ENCODE assay signal across 7 cellular contexts in the genomic region with DNA sequence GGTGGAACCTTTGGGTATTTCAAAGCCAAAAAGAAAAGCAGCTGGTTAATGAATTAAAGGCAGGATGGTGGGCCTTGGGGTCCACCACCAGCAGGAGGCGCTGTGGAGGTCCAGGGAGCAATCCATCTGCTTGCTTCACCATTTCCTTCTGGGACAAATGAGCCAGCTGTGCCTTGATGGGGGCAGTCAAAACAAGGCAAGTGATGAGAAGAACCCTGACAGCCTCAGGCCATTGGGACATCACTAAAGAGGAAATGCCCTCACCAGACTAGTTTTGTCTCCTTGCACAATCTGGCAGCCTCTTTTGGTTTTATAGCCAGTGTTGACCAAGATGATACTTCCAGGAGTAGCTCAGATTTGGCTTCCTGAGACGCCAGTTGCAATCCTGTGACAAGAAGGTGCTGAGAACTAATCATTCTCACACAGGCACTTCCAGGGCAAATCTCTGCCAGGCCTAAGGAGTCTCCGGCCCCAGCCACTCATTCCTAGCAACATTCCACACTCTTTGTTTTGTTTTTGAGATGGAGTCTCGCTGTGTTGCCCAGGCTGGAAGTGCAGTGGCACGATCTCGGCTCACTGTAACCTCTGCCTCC. TPM values are rescaled to one million over a fixed set of nuclear protein-coding genes. Genes with fewer than 3 reads are reported as not detected.
DNase-seq lines count a peak whose midpoint lies in the region; FAIRE-seq and TF ChIP-seq lines count a peak whose summit lies in the region.

No MANE protein-coding gene starts in this region.

- H2BK12ac ChIP-seq in H1 (ENCODE audit: low read depth, low read length), result no peak overlapping the region; the same call in 1 of the 2 replicates

- no peak overlapping the region for H2AK5ac ChIP-seq in H1 (ENCODE audit: low read depth, low read length)

- no peak overlapping the region for H3K4ac ChIP-seq in H1 (replicated peaks; ENCODE audit: insufficient read length, low read depth, low read length)

- H2BK15ac ChIP-seq in H1 (ENCODE audit: low read length), result no peak overlapping the region

- no peak overlapping the region for H3K56ac ChIP-seq in H1 (replicated peaks; ENCODE audit: insufficient read length, low read depth, low read length)

- WGBS in H1 (ENCODE audit: extremely low coverage in 1 of 2, insufficient coverage in 1 of 2, insufficient read length in 1 of 2, insufficient replicate concordance in 2 of 2, low coverage in 1 of 2, low lambda C conversion rate in 2 of 2, missing lambda C conversion rate in 1 of 2), 2 experiments, result 76% methylated on average over 6 of the region's 6 CpGs; no CpG with 5 or more reads in 1 of the 2 experiments

- no peaks in the 10 kb centered on the region for H3K9me3 ChIP-seq in H1 (ENCODE audit: insufficient read depth in 2 of 2, low read depth in 1 of 2, low read length in 1 of 2)

- H3K4me3 Mint-ChIP-seq in mesothelial cell of epicardium, result no peak overlapping the region

- H3K14ac ChIP-seq in H1 (ENCODE audit: insufficient read length), result no peak overlapping the region

- DNase-seq in NCI-H1694 (lab: John Stamatoyannopoulos, UW), result peak; percentile 64
- peak; percentile 91 for DNase-seq in activated CD4-positive, alpha-beta T cell treated with anti-CD3 and anti-CD28 coated beads, Interleukin-2, amount 50 U/mL, for 48 hours
- peak; percentile 64 to 97 for DNase-seq in H1 (ENCODE audit: low read depth in 1 of 2, low spot score in 2 of 2)
- DNase-seq in mesothelial cell of epicardium (ENCODE audit: low spot score in 2 of 2, unreplicated experiment in 2 of 2), result peak; percentile 30 to 69
- DNase-seq in stimulated activated CD8-positive, alpha-beta memory T cell treated with anti-CD3 and anti-CD28 coated beads, Interleukin-4, amount 100 ng/mL, for 1 hour (ENCODE audit: low read depth in 2 of 2, low spot score in 1 of 2), result peak; percentile 59 to 69
- DNase-seq in NCI-H2081 treated with DMSO at 0.1 percent for 48 hours (lab: John Stamatoyannopoulos, UW), result no peak

- H3K79me1 ChIP-seq in H1 (ENCODE audit: low read depth, low read length), result no peaks in the 10 kb centered on the region

- no peak overlapping the region for H3K18ac ChIP-seq in H1 (ENCODE audit: extremely low read depth, low read length)

- no peaks in the 10 kb centered on the region for H3K36me3 ChIP-seq in H1 (ENCODE audit: control insufficient read depth in 2 of 4, insufficient read depth in 4 of 4, low read length in 3 of 4)

- H3K4me2 ChIP-seq in H1 (ENCODE audit: insufficient read depth in 1 of 2, low read depth in 2 of 2, low read length in 2 of 2), result no peak overlapping the region

- no peak overlapping the region for H3K27ac ChIP-seq in H1 (ENCODE audit: low read depth, low read length)

- H3K9ac ChIP-seq in H1 (replicated peaks in 1 of 4; ENCODE audit: extremely low read depth in 1 of 4, low read depth in 3 of 4, low read length in 3 of 4), result no peak overlapping the region

- TF ChIP-seq CTCF in GM12874 (IDR thresholded peaks at IDR 0.05; ENCODE audit: insufficient read depth, low read depth, low read length) (peak; percentile 93), H1 (IDR thresholded peaks at IDR 0.05; ENCODE audit: control extremely low read depth in 1 of 3, insufficient read depth in 1 of 3, low read depth in 1 of 3, low read length in 3 of 3) (peak; percentile 81 to 94 (median 94)), mesothelial cell of epicardium (IDR thresholded peaks at IDR 0.05; ENCODE audit: unreplicated experiment) (peak; percentile 58)

- TF ChIP-seq EP300 in H1 (IDR thresholded peaks at IDR 0.05; ENCODE audit: borderline replicate concordance in 1 of 2, low read depth in 2 of 2, low read length in 2 of 2), result no peak

- no peak overlapping the region for H2BK120ac ChIP-seq in H1 (replicated peaks; ENCODE audit: low read depth, low read length)

- CTCF ChIA-PET in H1 (lab: Charles Lee; ENCODE audit: partially characterized antibody), result interaction anchor here (0.6 to 2.6 kb wide), 38 partner anchors 10 to 1311 kb away, joined by 3 to 26 read pairs (median 4); no protein-coding TSS in a partner anchor

- no peak overlapping the region for H4K91ac ChIP-seq in H1 (replicated peaks; ENCODE audit: insufficient read length, low read length)

- H3K4me1 ChIP-seq in H1 (replicated peaks in 1 of 4; ENCODE audit: control insufficient read depth in 3 of 4, insufficient read depth in 4 of 4, low read length in 3 of 4), result peaks cover 0 to 13% (median 5%) of the 10 kb centered on the region in 4 experiments; a peak in 5 of 7 replicates

- no peak for TF ChIP-seq POLR2A in H1 (IDR thresholded peaks at IDR 0.05; ENCODE audit: control extremely low read depth in 1 of 2, low read depth in 2 of 2, low read length in 2 of 2)

- no peak overlapping the region for H2BK5ac ChIP-seq in H1 (ENCODE audit: low read depth, low read length)

- POLR2A ChIA-PET in H1 (lab: Charles Lee; ENCODE audit: partially characterized antibody), result interaction anchor here (0.6 to 2.7 kb wide), 9 partner anchors 9 to 78 kb away, joined by 3 to 13 read pairs (median 4); partner anchors contain the start of genes WEE1 and ZNF143

- FAIRE-seq in H1 (lab: Jason Lieb, UNC), result peak; percentile 88

- no peaks in the 10 kb centered on the region for H3K23me2 ChIP-seq in H1 (ENCODE audit: low read depth, low read length)

- H3K27me3 Mint-ChIP-seq in mesothelial cell of epicardium (ENCODE audit: low read depth), result no peaks in the 10 kb centered on the region

- no peak overlapping the region for H4K5ac ChIP-seq in H1 (ENCODE audit: insufficient read length, low read depth, low read length)

- peaks cover 29% of the 10 kb centered on the region for H3K4me1 Mint-ChIP-seq in mesothelial cell of epicardium

- H3K23ac ChIP-seq in H1 (ENCODE audit: insufficient read length), result no peak overlapping the region

- H3K27me3 ChIP-seq in H1 (replicated peaks in 1 of 4; ENCODE audit: control insufficient read depth in 3 of 4, extremely low read depth in 1 of 4, insufficient read depth in 3 of 4, low read length in 3 of 4), result no peaks in the 10 kb centered on the region

- no peak overlapping the region for H4K8ac ChIP-seq in H1 (ENCODE audit: extremely low read depth, insufficient read depth, low read length)

- H2BK20ac ChIP-seq in H1 (ENCODE audit: low read length), result no peak overlapping the region

- H4K20me1 ChIP-seq in H1 (replicated peaks in 1 of 2; ENCODE audit: control insufficient read depth in 1 of 2, insufficient read depth in 2 of 2, low read length in 2 of 2), result no peaks in the 10 kb centered on the region

- no peaks in the 10 kb centered on the region for H3K36me3 Mint-ChIP-seq in mesothelial cell of epicardium

- TF ChIP-seq RAD21 in H1 (IDR thresholded peaks at IDR 0.05 in 1 of 2, conservative IDR thresholded peaks at IDR 0.05 in 1 of 2; ENCODE audit: low read depth in 2 of 2, low read length in 2 of 2), result peak; percentile 71 to 73

- no peak overlapping the region for H3K4me3 ChIP-seq in H1 (ENCODE audit: extremely low read depth in 1 of 4, insufficient read depth in 2 of 4, low read depth in 3 of 4, low read length in 4 of 4)

- H2AFZ ChIP-seq in H1 (ENCODE audit: low read length), result no peak overlapping the region

- H3K79me2 ChIP-seq in H1 (ENCODE audit: control insufficient read depth in 1 of 2, insufficient read depth in 2 of 2, low read length in 2 of 2), result no peaks in the 10 kb centered on the region

- H3K27ac Mint-ChIP-seq in mesothelial cell of epicardium, result no peak overlapping the region

- no peaks in the 10 kb centered on the region for H3K9me3 Mint-ChIP-seq in mesothelial cell of epicardium

TF ChIP-seq in H1, 55 proteins besides CTCF, POLR2A, EP300 and RAD21 (continues in another document):
- TF ChIP-seq, protein P1, sequence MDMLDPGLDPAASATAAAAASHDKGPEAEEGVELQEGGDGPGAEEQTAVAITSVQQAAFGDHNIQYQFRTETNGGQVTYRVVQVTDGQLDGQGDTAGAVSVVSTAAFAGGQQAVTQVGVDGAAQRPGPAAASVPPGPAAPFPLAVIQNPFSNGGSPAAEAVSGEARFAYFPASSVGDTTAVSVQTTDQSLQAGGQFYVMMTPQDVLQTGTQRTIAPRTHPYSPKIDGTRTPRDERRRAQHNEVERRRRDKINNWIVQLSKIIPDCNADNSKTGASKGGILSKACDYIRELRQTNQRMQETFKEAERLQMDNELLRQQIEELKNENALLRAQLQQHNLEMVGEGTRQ (IDR thresholded peaks at IDR 0.05; ENCODE audit: low read length), result no peak
- TF ChIP-seq, protein P2, sequence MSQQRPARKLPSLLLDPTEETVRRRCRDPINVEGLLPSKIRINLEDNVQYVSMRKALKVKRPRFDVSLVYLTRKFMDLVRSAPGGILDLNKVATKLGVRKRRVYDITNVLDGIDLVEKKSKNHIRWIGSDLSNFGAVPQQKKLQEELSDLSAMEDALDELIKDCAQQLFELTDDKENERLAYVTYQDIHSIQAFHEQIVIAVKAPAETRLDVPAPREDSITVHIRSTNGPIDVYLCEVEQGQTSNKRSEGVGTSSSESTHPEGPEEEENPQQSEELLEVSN (IDR thresholded peaks at IDR 0.05), result no peak
- TF ChIP-seq CTBP2 (IDR thresholded peaks at IDR 0.05; ENCODE audit: borderline replicate concordance, insufficient read depth, insufficient read length, low read length), result no peak
- TF ChIP-seq, protein P3, sequence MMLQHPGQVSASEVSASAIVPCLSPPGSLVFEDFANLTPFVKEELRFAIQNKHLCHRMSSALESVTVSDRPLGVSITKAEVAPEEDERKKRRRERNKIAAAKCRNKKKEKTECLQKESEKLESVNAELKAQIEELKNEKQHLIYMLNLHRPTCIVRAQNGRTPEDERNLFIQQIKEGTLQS (IDR thresholded peaks at IDR 0.05; ENCODE audit: insufficient read depth, low read depth, low read length), result no peak
- TF ChIP-seq JUND (IDR thresholded peaks at IDR 0.05; ENCODE audit: low read length), result no peak
- no peak for TF ChIP-seq POLR2AphosphoS5 (IDR thresholded peaks at IDR 0.05; ENCODE audit: low read depth, low read length)
- no peak for TF ChIP-seq SP4 (IDR thresholded peaks at IDR 0.05; ENCODE audit: low read length)
- TF ChIP-seq SP2 (IDR thresholded peaks at IDR 0.05; ENCODE audit: low read length), result no peak
- no peak for TF ChIP-seq HDAC2 (IDR thresholded peaks at IDR 0.05; ENCODE audit: borderline replicate concordance in 1 of 2, low read depth in 2 of 2, low read length in 2 of 2)
- no peak for TF ChIP-seq SP1 (IDR thresholded peaks at IDR 0.05; ENCODE audit: low read depth, low read length)
- TF ChIP-seq YY1 (IDR thresholded peaks at IDR 0.05; ENCODE audit: low read depth, low read length), result peak; percentile 37; the same call in 1 of the 2 replicates

RNA-seq across cellular contexts. Expression of gene WEE1, which starts 38.2 kb away (rescaled TPM):
- total RNA-seq in H1 (2021; fragmentation: NEBNext Ultra II Directional; extraction: Animal tissue kit (Norgen Biotek cat#: 25700)), result 115 and 120 TPM in 2 replicates
- polyA plus RNA-seq in H1 (2011; rRNA removed), result 22.6 and 40.8 TPM in 2 replicates
- polyA plus RNA-seq in H1 (2011; cell fraction: cytosol; rRNA removed), result 49.2 TPM
- polyA plus RNA-seq in H1 (2011; cell fraction: nucleus; rRNA removed), result 21.5 TPM
- polyA plus RNA-seq in H1 (2012, experiment 1 of 2), result 55.4 to 89.1 TPM (median 63.7 TPM) in 4 replicates
- polyA plus RNA-seq in H1 (2012, experiment 2 of 2), result 19.5 TPM
- 55.2 TPM for polyA plus RNA-seq in H1 (2013, experiment 1 of 2)
- 53.3 TPM for polyA plus RNA-seq in H1 (2013, experiment 2 of 2)
- polyA minus RNA-seq in H1 (2011; rRNA and poly(A)+ RNA removed), result 48.9 and 53.0 TPM in 2 replicates
- polyA minus RNA-seq in H1 (2011; cell fraction: cytosol; rRNA and poly(A)+ RNA removed), result 37.4 TPM
- polyA minus RNA-seq in H1 (2011; cell fraction: nucleus; rRNA and poly(A)+ RNA removed), result 91.8 TPM
- total RNA-seq in mesothelial cell of epicardium, result 64.7 to 67.2 TPM (median 66.4 TPM) in 3 replicates
